Comparison of ENCODE assay signal across 14 cellular contexts in the genomic region with DNA sequence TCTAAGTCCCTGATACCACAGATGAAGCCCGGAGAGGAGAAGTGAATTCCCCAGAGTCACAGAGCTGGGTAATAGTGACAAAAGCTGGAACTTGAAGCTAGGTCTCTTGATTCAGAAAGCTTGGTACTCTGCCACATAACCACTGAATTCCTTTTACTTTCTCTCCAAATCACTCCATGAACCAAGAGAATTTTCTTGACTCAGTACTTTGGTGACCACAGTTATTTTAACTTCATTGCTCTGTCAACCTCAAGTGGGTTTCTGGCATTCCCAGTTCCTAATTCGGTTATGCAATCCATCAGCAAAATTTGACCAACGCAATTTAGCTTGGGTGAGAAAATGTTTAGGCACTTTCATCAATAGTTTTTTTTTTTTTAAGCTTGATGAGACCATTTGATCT.
A peak's percentile ranks its signal among the peaks of the same experiment; 100 is the strongest.
DNase-seq lines count a peak whose midpoint lies in the region; ATAC-seq and TF ChIP-seq lines count a peak whose summit lies in the region.
"Had no signal": no experiment of that assay in that cellular context is flagged by ENCODE, and none has a peak within 500 bp of the region (broad histone marks: within the 10 kb centered on the region; RNA-seq: fewer than 3 reads in every experiment).

No MANE protein-coding gene starts in this region.

- no peak overlapping the region for H3K4me3 ChIP-seq in breast epithelium
- H3K4me3 ChIP-seq in kidney epithelial cell (ENCODE audit: low read depth, low read length): no peak overlapping the region
- H3K4me3 ChIP-seq: testis had no signal

- POLR2A ChIA-PET in MCF 10A (lab: Yijun Ruan, JAX): no interaction called here

- H3K36me3 Mint-ChIP-seq in MCF 10A (ENCODE audit: insufficient read depth, unreplicated experiment) (no peaks in the 10 kb centered on the region), progenitor cell of endocrine pancreas (ENCODE audit: insufficient read depth) (no peaks in the 10 kb centered on the region)

- H3K27ac Mint-ChIP-seq in MCF 10A (ENCODE audit: low read depth, unreplicated experiment) (no peak overlapping the region), progenitor cell of endocrine pancreas (no peak overlapping the region)

- H3K4me1 Mint-ChIP-seq in MCF 10A (ENCODE audit: insufficient read depth, unreplicated experiment) (peaks cover 36% of the 10 kb centered on the region), progenitor cell of endocrine pancreas (ENCODE audit: low read depth) (peaks cover 29% of the 10 kb centered on the region)

- intact Hi-C loops in MCF 10A (cut with micrococcal nuclease): no loop called here
- intact Hi-C loops in breast epithelium (cut with DNase I; ENCODE audit: low total_unique reads): no loop called here

- no TSS peak for BruUV-seq in MCF 10A (replicated peaks; lab: Mats Ljungman, UMichigan)

- no peaks in the 10 kb centered on the region for H3K9me3 ChIP-seq in breast epithelium
- H3K9me3 ChIP-seq: testis had no signal

- CTCF ChIA-PET in MCF 10A (lab: Yijun Ruan, JAX): interaction anchor here (0.6 to 1.2 kb wide), 2 partner anchors 92 to 255 kb away, joined by 3 read pairs; no protein-coding TSS in a partner anchor

- no peak for ATAC-seq in HG03045 (IDR thresholded peaks at IDR 0.05; ENCODE audit: unreplicated experiment)
- ATAC-seq: right cardiac atrium had no signal

- H3K4me1 ChIP-seq in breast epithelium: no peaks in the 10 kb centered on the region
- H3K4me1 ChIP-seq: testis had no signal

- TF ChIP-seq CTCF in MCF 10A (IDR thresholded peaks at IDR 0.05; ENCODE audit: unreplicated experiment) (no peak), breast epithelium (IDR thresholded peaks at IDR 0.05) (no peak), kidney epithelial cell (IDR thresholded peaks at IDR 0.05; ENCODE audit: insufficient read depth, low read length, poor library complexity, severe bottlenecking) (no peak), progenitor cell of endocrine pancreas (IDR thresholded peaks at IDR 0.05; ENCODE audit: unreplicated experiment) (no peak)

- no peak overlapping the region for H3K4me3 Mint-ChIP-seq in MCF 10A (ENCODE audit: unreplicated experiment)
- no peak overlapping the region for H3K4me3 Mint-ChIP-seq in progenitor cell of endocrine pancreas (ENCODE audit: low read depth)

- DNase-seq in MCF 10A (ENCODE audit: unreplicated experiment): peak; percentile 52
- no peak for DNase-seq in breast epithelium (ENCODE audit: low spot score in 2 of 2)
- peak; percentile 20 for DNase-seq in amniotic stem cell (lab: John Stamatoyannopoulos, UW)
- DNase-seq in kidney epithelial cell (ENCODE audit: low read depth): peak; percentile 78
- DNase-seq in ureter (ENCODE audit: low spot score): no peak
- DNase-seq in activated naive CD4-positive, alpha-beta T cell treated with Interleukin-2 at 50 U/mL for 16 hours: no peak
- DNase-seq in progenitor cell of endocrine pancreas (ENCODE audit: low spot score, unreplicated experiment): no peak
- DNase-seq: amygdala, NCI-H1092 treated with DMSO at 0.1 percent for 48 hours, NCI-H524, right cardiac atrium, testis had no signal

- H3K9me3 Mint-ChIP-seq in MCF 10A (ENCODE audit: unreplicated experiment) (no peaks in the 10 kb centered on the region), progenitor cell of endocrine pancreas (ENCODE audit: low read depth) (peaks cover 3% of the 10 kb centered on the region)

- H3K27me3 Mint-ChIP-seq in MCF 10A (ENCODE audit: insufficient read depth, unreplicated experiment) (no peaks in the 10 kb centered on the region), progenitor cell of endocrine pancreas (no peaks in the 10 kb centered on the region)

- no peaks in the 10 kb centered on the region for H3K27me3 ChIP-seq in breast epithelium
- H3K27me3 ChIP-seq in kidney epithelial cell (ENCODE audit: control insufficient read depth, insufficient read depth, low read length): no peaks in the 10 kb centered on the region
- H3K27me3 ChIP-seq: testis had no signal

- no peak for TF ChIP-seq POLR2A in breast epithelium (IDR thresholded peaks at IDR 0.05)

- H3K36me3 ChIP-seq in breast epithelium: no peaks in the 10 kb centered on the region
- H3K36me3 ChIP-seq in kidney epithelial cell (ENCODE audit: control insufficient read depth, insufficient read depth, low read length): no peaks in the 10 kb centered on the region

- no peak overlapping the region for H3K27ac ChIP-seq in breast epithelium
- H3K27ac ChIP-seq: HL-60, testis had no signal

Comparison
In these comparisons a context has a peak if more than half of its experiments do, and no peak if none do; other contexts are left out.
1. DNase-seq: peak in MCF 10A (single experiment), amniotic stem cell (single experiment) and kidney epithelial cell (single experiment); none in breast epithelium (0 of 2), ureter (single experiment), activated naive CD4-positive, alpha-beta T cell treated with Interleukin-2 at 50 U/mL for 16 hours (single experiment) and progenitor cell of endocrine pancreas (single experiment).